Comparison of ENCODE assay signal across 1 cellular context in genomic region chr19:12095111-12095790, GRCh38.
TF ChIP-seq lines count a peak whose summit lies in the region.

No MANE protein-coding gene starts in this region.

TF ChIP-seq in HepG2, 621 proteins besides CTCF, POLR2A, EP300 and RAD21:
- no peak for TF ChIP-seq HOXA9 (CRISPR knock-in tag; IDR thresholded peaks at IDR 0.05; ENCODE audit: borderline replicate concordance)
- peak; percentile 77 for TF ChIP-seq CEBPB (IDR thresholded peaks at IDR 0.05; ENCODE audit: borderline replicate concordance, low read depth, low read length)
- 0 out of 2 replicates have a peak, but pooled peaks have one; percentile 16 for TF ChIP-seq CEBPG (CRISPR knock-in tag; IDR thresholded peaks at IDR 0.05)
